27 cellular contexts compared by ENCODE assay signal in genomic region chr22:22377335-22377734, GRCh38.
"Had no signal": no experiment of that assay in that cellular context is flagged by ENCODE, and none has a peak within 500 bp of the region (broad histone marks: within the 10 kb centered on the region; RNA-seq: fewer than 3 reads in every experiment).

No MANE protein-coding gene starts in this region.

- H3K36me3 Mint-ChIP-seq: mesothelial cell of epicardium; naive thymus-derived CD4-positive, alpha-beta T cell; neural progenitor cell; stimulated activated naive B cell treated with anti-CD40 and anti-IgM and Interleukin-4, amounts not matched to agents 10 μg/mL and 1 μg/mL and 100 μg/mL, for 72 hours had no signal

- H3K27me3 Mint-ChIP-seq: stimulated activated naive B cell treated with anti-CD40 and anti-IgM and Interleukin-4, amounts not matched to agents 10 μg/mL and 1 μg/mL and 100 μg/mL, for 72 hours had no signal

- H3K4me1 ChIP-seq: esophagus squamous epithelium, neural progenitor cell, psoas muscle, sigmoid colon, tibial nerve, upper lobe of left lung had no signal

- H2AFZ ChIP-seq: neural progenitor cell had no signal

- ATAC-seq: effector memory CD8-positive, alpha-beta T cell; mucosa of descending colon; naive thymus-derived CD4-positive, alpha-beta T cell; psoas muscle; right cardiac atrium; stimulated activated naive B cell treated with anti-CD40 and anti-IgM and Interleukin-4, amounts not matched to agents 10 μg/mL and 1 μg/mL and 100 μg/mL, for 72 hours had no signal

- H3K4me3 ChIP-seq: esophagus squamous epithelium, lung, mucosa of descending colon, neural progenitor cell, psoas muscle, sigmoid colon, thoracic aorta, tibial nerve, upper lobe of left lung had no signal

- H3K4me2 ChIP-seq: neural progenitor cell had no signal

- H3K27ac Mint-ChIP-seq: effector memory CD8-positive, alpha-beta T cell; immature natural killer cell; mesothelial cell of epicardium; naive thymus-derived CD4-positive, alpha-beta T cell; nephron; neural progenitor cell; stimulated activated naive CD8-positive, alpha-beta T cell treated with anti-CD3 and anti-CD28 coated beads, Interleukin-15, Interleukin-2, amounts not matched to agents 100 ng/mL and 50 ng/mL, for 24 hours had no signal

- H3K27me3 ChIP-seq: upper lobe of left lung had no signal

- H3K4me3 Mint-ChIP-seq: effector memory CD8-positive, alpha-beta T cell; immature natural killer cell; mesothelial cell of epicardium; naive thymus-derived CD4-positive, alpha-beta T cell; nephron; neural progenitor cell; stimulated activated naive B cell treated with anti-CD40 and anti-IgM and Interleukin-4, amounts not matched to agents 10 μg/mL and 1 μg/mL and 100 μg/mL, for 72 hours; stimulated activated naive CD8-positive, alpha-beta T cell treated with anti-CD3 and anti-CD28 coated beads, Interleukin-15, Interleukin-2, amounts not matched to agents 100 ng/mL and 50 ng/mL, for 24 hours had no signal

- H3K9ac ChIP-seq: neural progenitor cell had no signal

- H3K4me1 Mint-ChIP-seq: mesothelial cell of epicardium had no signal

- H3K9me3 ChIP-seq: esophagus squamous epithelium, mucosa of descending colon, psoas muscle, sigmoid colon, thoracic aorta, tibial nerve, upper lobe of left lung had no signal

- H3K27ac ChIP-seq: esophagus squamous epithelium, neural progenitor cell, psoas muscle, sigmoid colon, thoracic aorta, tibial nerve, upper lobe of left lung had no signal

- FAIRE-seq: endometrium, keratinocyte had no signal

- DNase-seq: cortex of kidney; effector memory CD8-positive, alpha-beta T cell; erythroblast; esophagus squamous epithelium; foreskin melanocyte; hypothalamus; immature natural killer cell; mesenchymal stem cell; mucosa of descending colon; naive thymus-derived CD4-positive, alpha-beta T cell; posterior cingulate gyrus; psoas muscle; right cardiac atrium; sigmoid colon; stimulated activated CD4-positive, alpha-beta T cell treated with anti-CD3 and anti-CD28 coated beads, Interleukin-2, amount 100 ng/mL, for 24 hours; stimulated activated CD4-positive, alpha-beta T cell treated with anti-CD3 and anti-CD28 coated beads, Interleukin-4, amount 100 ng/mL, for 24 hours; stimulated activated naive B cell treated with anti-CD40 and anti-IgM and Interleukin-4, amounts not matched to agents 10 μg/mL and 1 μg/mL and 100 μg/mL, for 72 hours; upper lobe of left lung had no signal

- H3K36me3 ChIP-seq: esophagus squamous epithelium, neural progenitor cell, sigmoid colon, thoracic aorta, tibial nerve, upper lobe of left lung had no signal

- H3K9me3 Mint-ChIP-seq: effector memory CD8-positive, alpha-beta T cell; immature natural killer cell; mesothelial cell of epicardium; naive thymus-derived CD4-positive, alpha-beta T cell; nephron; neural progenitor cell; stimulated activated naive B cell treated with anti-CD40 and anti-IgM and Interleukin-4, amounts not matched to agents 10 μg/mL and 1 μg/mL and 100 μg/mL, for 72 hours; stimulated activated naive CD8-positive, alpha-beta T cell treated with anti-CD3 and anti-CD28 coated beads, Interleukin-15, Interleukin-2, amounts not matched to agents 100 ng/mL and 50 ng/mL, for 24 hours had no signal
